ENCODE assay signal across 11 cellular contexts in the genomic region with DNA sequence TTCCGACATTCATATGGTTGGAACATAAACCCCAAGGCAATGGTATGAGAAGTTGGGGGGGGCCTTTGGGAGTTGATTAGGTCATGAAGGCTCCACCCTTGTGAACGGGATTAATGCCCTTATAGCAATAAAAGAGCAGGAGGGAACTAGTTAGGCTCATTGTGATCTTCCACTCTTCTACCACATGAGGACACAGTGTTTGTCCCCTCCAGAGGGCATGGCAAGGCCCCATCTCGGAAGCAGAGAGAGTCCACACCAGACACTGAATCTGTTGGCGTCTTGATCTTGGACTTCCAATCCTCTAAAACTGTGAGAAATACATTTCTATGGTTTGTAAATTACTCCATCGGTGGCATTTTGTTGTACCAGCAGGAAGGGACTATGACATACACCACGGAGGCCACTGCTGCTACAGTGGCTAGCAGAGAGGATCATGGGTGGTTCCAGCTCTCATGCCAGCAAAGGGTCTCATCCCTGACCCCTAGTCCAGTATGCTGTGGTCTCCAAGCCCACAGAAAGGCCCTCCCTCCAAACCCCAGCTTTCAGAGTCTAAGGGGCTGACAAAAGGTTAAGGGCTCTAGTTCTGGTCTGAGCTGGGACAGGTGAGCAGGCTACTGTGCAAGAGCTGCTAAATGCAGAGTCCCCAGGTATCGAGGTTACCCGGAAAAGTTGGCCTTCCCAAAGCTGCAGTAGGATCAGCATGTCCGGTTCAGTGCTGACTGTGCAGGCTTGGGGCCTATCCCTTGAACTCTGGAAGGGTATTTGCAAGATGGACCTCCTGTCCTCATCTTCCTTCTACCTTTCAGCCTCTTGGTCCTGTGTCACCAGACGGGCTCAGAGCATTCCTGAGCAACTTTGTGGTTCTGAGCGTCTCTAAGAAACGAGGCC. TPM values are rescaled to one million over a fixed set of nuclear protein-coding genes. Genes with fewer than 3 reads are reported as not detected.
DNase-seq lines count a peak whose midpoint lies in the region; ATAC-seq, FAIRE-seq and TF ChIP-seq lines count a peak whose summit lies in the region.
"Had no signal": no experiment of that assay in that cellular context is flagged by ENCODE, and none has a peak within 500 bp of the region (broad histone marks: within the 10 kb centered on the region; RNA-seq: fewer than 3 reads in every experiment).

No MANE protein-coding gene starts in this region.

- H3K27ac Mint-ChIP-seq in activated CD8-positive, alpha-beta T cell treated with anti-CD3 and anti-CD28 coated beads, Interleukin-2, amount 10 ng/mL, durations not matched to agents 7 days and 5 days: peak overlapping the region; percentile 93

- POLR2A ChIA-PET in activated CD8-positive, alpha-beta T cell treated with anti-CD3 and anti-CD28 coated beads, Interleukin-2, amount 10 ng/mL, durations not matched to agents 7 days and 5 days (lab: Charles Lee): interaction anchor here (0.6 to 20.0 kb wide), 6 partner anchors 9 to 196 kb away, joined by 3 to 454 read pairs (median 10); a partner anchor contains a TSS

- H3K27me3 ChIP-seq in gastroesophageal sphincter: no peaks in the 10 kb centered on the region
- H3K27me3 ChIP-seq in small intestine (ENCODE audit: control insufficient read depth in 2 of 2, insufficient read depth in 2 of 2, low read length in 2 of 2): no peaks in the 10 kb centered on the region

- H3K9me3 ChIP-seq in gastroesophageal sphincter: no peaks in the 10 kb centered on the region
- no peaks in the 10 kb centered on the region for H3K9me3 ChIP-seq in small intestine (ENCODE audit: control insufficient read depth, low read depth)

- no peaks in the 10 kb centered on the region for H3K27me3 Mint-ChIP-seq in activated CD8-positive, alpha-beta T cell treated with anti-CD3 and anti-CD28 coated beads, Interleukin-2, amount 10 ng/mL, durations not matched to agents 7 days and 5 days (ENCODE audit: low read depth)

- 56 to 60% methylated on average over 3 to 5 of the region's 12 CpGs for WGBS in gastroesophageal sphincter (ENCODE audit: low coverage in 1 of 2), 2 donors
- 73 to 78% (median 76%) methylated on average over 12 of the region's 12 CpGs for WGBS in small intestine, 3 donors

- H3K36me3 ChIP-seq in gastroesophageal sphincter: no peaks in the 10 kb centered on the region
- no peaks in the 10 kb centered on the region for H3K36me3 ChIP-seq in small intestine (ENCODE audit: control insufficient read depth in 2 of 2, insufficient read depth in 2 of 2, low read length in 2 of 2)

- no peak for TF ChIP-seq EP300 in gastroesophageal sphincter (IDR thresholded peaks at IDR 0.05)

- peak overlapping the region; percentile 13 for H3K4me3 Mint-ChIP-seq in activated CD8-positive, alpha-beta T cell treated with anti-CD3 and anti-CD28 coated beads, Interleukin-2, amount 10 ng/mL, durations not matched to agents 7 days and 5 days

- ATAC-seq in activated CD8-positive, alpha-beta T cell treated with anti-CD3 and anti-CD28 coated beads, Interleukin-2, amount 10 ng/mL, durations not matched to agents 7 days and 5 days: no peak
- no peak for ATAC-seq in gastroesophageal sphincter
- no peak for ATAC-seq in GM18517 (IDR thresholded peaks at IDR 0.05; ENCODE audit: unreplicated experiment)
- ATAC-seq in HG02852 (IDR thresholded peaks at IDR 0.05; ENCODE audit: unreplicated experiment): no peak

- H3K4me1 ChIP-seq in gastroesophageal sphincter: peaks cover 0 to 90% (median 45%) of the 10 kb centered on the region in 3 donors
- peaks cover 0 to 2% of the 10 kb centered on the region in 2 donors for H3K4me1 ChIP-seq in small intestine (ENCODE audit: control insufficient read depth in 2 of 2, insufficient read depth in 1 of 2, low read depth in 1 of 2, low read length in 1 of 2)

- H3K4me1 Mint-ChIP-seq in activated CD8-positive, alpha-beta T cell treated with anti-CD3 and anti-CD28 coated beads, Interleukin-2, amount 10 ng/mL, durations not matched to agents 7 days and 5 days (ENCODE audit: low read depth): peaks cover 100% of the 10 kb centered on the region

- H3K27ac ChIP-seq in gastroesophageal sphincter: peak overlapping the region in 3 of 4 donors; percentile 75 to 83 (median 79)
- peak overlapping the region; percentile 9 to 89 for H3K27ac ChIP-seq in small intestine (ENCODE audit: low read depth in 1 of 2, low read length in 1 of 2)

- H3K36me3 Mint-ChIP-seq in activated CD8-positive, alpha-beta T cell treated with anti-CD3 and anti-CD28 coated beads, Interleukin-2, amount 10 ng/mL, durations not matched to agents 7 days and 5 days (ENCODE audit: low read depth): peaks cover 84% of the 10 kb centered on the region

- no peaks in the 10 kb centered on the region for H3K9me3 Mint-ChIP-seq in activated CD8-positive, alpha-beta T cell treated with anti-CD3 and anti-CD28 coated beads, Interleukin-2, amount 10 ng/mL, durations not matched to agents 7 days and 5 days (ENCODE audit: insufficient read depth)

- TF ChIP-seq CTCF in gastroesophageal sphincter (IDR thresholded peaks at IDR 0.05) (no peak), D721Med (IDR thresholded peaks at IDR 0.05; ENCODE audit: insufficient read depth, missing control alignments) (no peak)

- H3K4me3 ChIP-seq in gastroesophageal sphincter (no peak overlapping the region), small intestine (ENCODE audit: low read depth in 1 of 2, low read length in 2 of 2) (no peak overlapping the region)

- peak; percentile 33 for DNase-seq in activated CD8-positive, alpha-beta T cell treated with anti-CD3 and anti-CD28 coated beads, Interleukin-2, amount 10 ng/mL, durations not matched to agents 7 days and 5 days
- no peak for DNase-seq in small intestine
- DNase-seq in D721Med (ENCODE audit: insufficient read length, low spot score): no peak
- DNase-seq in NCI-H2081 (lab: John Stamatoyannopoulos, UW): no peak
- DNase-seq: mesendoderm, PC-3 had no signal

- FAIRE-seq in small intestine (lab: Jason Lieb, UNC) (no peak), D721Med (lab: Jason Lieb, UNC) (no peak)
- FAIRE-seq: bronchial epithelial cell had no signal

- CTCF ChIA-PET in activated CD8-positive, alpha-beta T cell treated with anti-CD3 and anti-CD28 coated beads, Interleukin-2, amount 10 ng/mL, durations not matched to agents 7 days and 5 days (lab: Charles Lee): interaction anchor here (2.4 to 26.8 kb wide), 4 partner anchors 2 to 195 kb away, joined by 9 to 618 read pairs (median 466); a partner anchor contains a TSS

- peak; percentile 39 for TF ChIP-seq POLR2A in GM15510 (IDR thresholded peaks at IDR 0.05; ENCODE audit: borderline replicate concordance, extremely low read depth, insufficient read length)
- no peak for TF ChIP-seq POLR2A in gastroesophageal sphincter (IDR thresholded peaks at IDR 0.05)

RNA-seq across cellular contexts. Expression of a gene that starts 12.2 kb away (rescaled TPM):
- total RNA-seq in activated CD8-positive, alpha-beta T cell treated with anti-CD3 and anti-CD28 coated beads, Interleukin-2, amount 10 ng/mL, durations not matched to agents 7 days and 5 days: 100 to 1,000 TPM; 171 to 173 TPM
- 1 to 10 TPM in 1 of 4 donors, under 1 TPM in 2, not detected in 1; 0.15 to 2.2 (median 0.35) TPM for total RNA-seq in gastroesophageal sphincter
- 1 to 10 TPM in 1 of 3 donors, not detected in 2; 1.7 TPM for polyA plus RNA-seq in small intestine
- total RNA-seq: bronchial epithelial cell, PC-3 had no signal

RNA-seq across cellular contexts. Expression of a gene that starts 51.6 kb away (rescaled TPM):
- total RNA-seq in activated CD8-positive, alpha-beta T cell treated with anti-CD3 and anti-CD28 coated beads, Interleukin-2, amount 10 ng/mL, durations not matched to agents 7 days and 5 days: 1 to 10 TPM; 8.4 to 9.0 TPM
- total RNA-seq in gastroesophageal sphincter: 1 to 10 TPM in 1 of 4 donors, not detected in 3; 2.2 TPM
- 1 to 10 TPM in 1 of 3 donors, not detected in 2; 3.0 TPM for polyA plus RNA-seq in small intestine

Comparison
In these comparisons a context has a peak if more than half of its experiments do, and no peak if none do; other contexts are left out.
1. RNA of a gene that starts 12.2 kb away (total RNA-seq): 171 to 173 TPM in activated CD8-positive, alpha-beta T cell treated with anti-CD3 and anti-CD28 coated beads, Interleukin-2, amount 10 ng/mL, durations not matched to agents 7 days and 5 days; 0.15 to 2.2 TPM in gastroesophageal sphincter; every median in the first group is over 10 times any median in the second.